ENCODE assay signal across 11 cellular contexts in the genomic region with DNA sequence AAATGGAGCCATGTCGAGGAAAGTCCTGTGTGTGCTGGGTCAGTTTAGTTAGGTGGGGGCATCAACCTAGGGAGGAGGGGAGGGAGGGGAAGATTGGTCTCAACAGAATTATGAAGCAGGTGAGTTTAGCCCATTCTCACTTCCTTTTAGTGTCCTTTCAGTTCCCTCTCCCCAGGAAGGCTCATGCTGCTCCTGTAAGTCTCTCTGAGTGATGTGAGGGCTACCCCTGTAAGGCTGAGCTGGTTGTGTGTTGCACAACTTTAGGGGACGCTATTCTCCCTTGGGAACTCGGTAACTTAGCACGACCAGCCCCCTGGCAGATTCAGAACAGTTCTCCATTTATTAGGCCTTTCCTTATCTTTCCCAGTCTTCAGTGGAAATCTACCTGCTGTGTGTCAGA. TPM values are rescaled to one million over a fixed set of nuclear protein-coding genes. Genes with fewer than 3 reads are reported as not detected.
A peak's percentile ranks its signal among the peaks of the same experiment; 100 is the strongest.
DNase-seq lines count a peak whose midpoint lies in the region; ATAC-seq, FAIRE-seq and TF ChIP-seq lines count a peak whose summit lies in the region.
"Had no signal": no experiment of that assay in that cellular context is flagged by ENCODE, and none has a peak within 500 bp of the region (broad histone marks: within the 10 kb centered on the region; RNA-seq: fewer than 3 reads in every experiment).

No MANE protein-coding gene starts in this region.

- SMC1A ChIA-PET in GM12878 (lab: Charles Lee; ENCODE audit: uncharacterized antibody, unreplicated experiment), result interaction anchor here (0.8 to 1.4 kb wide), 3 partner anchors 9 to 41 kb away, joined by 3 to 4 read pairs (median 3); no protein-coding TSS in a partner anchor

- no peak overlapping the region for H2AFZ ChIP-seq in GM12878 (ENCODE audit: control insufficient read depth, low read depth, low read length)
- H2AFZ ChIP-seq: parathyroid adenoma had no signal

- peaks cover 22% of the 10 kb centered on the region for H3K4me1 ChIP-seq in GM12878 (ENCODE audit: control insufficient read depth, insufficient read depth, low read length)
- H3K4me1 ChIP-seq in effector memory CD4-positive, alpha-beta T cell (ENCODE audit: control insufficient read depth, insufficient read depth, low read length, poor library complexity, severe bottlenecking), result no peaks in the 10 kb centered on the region
- H3K4me1 ChIP-seq: parathyroid adenoma, uterus had no signal

- H3K27ac ChIP-seq in GM12878 (ENCODE audit: control insufficient read depth, insufficient read depth), result no peak overlapping the region
- H3K27ac ChIP-seq in effector memory CD4-positive, alpha-beta T cell (ENCODE audit: insufficient read depth, low read length, poor library complexity, severe bottlenecking), result no peak overlapping the region
- H3K27ac ChIP-seq: parathyroid adenoma, uterus had no signal

- RAD21 ChIA-PET in GM12878 (lab: Charles Lee; ENCODE audit: unreplicated experiment), result no interaction called here

- intact Hi-C loops in GM12878 (cut with micrococcal nuclease; ENCODE audit: unreplicated experiment), result loop anchor here (2.0 kb wide), 1 partner anchor 38 kb away; the partner anchor contains the start of gene TRNT1

- peak in 2 of 3 experiments; percentile 22 to 48; a peak in 4 of 6 replicates for TF ChIP-seq CTCF in GM12878 (IDR thresholded peaks at IDR 0.05 in 2 of 3, conservative IDR thresholded peaks at IDR 0.05 in 1 of 3; ENCODE audit: control insufficient read depth in 2 of 3, extremely low read depth in 1 of 3, insufficient read depth in 1 of 3, low read depth in 3 of 3, low read length in 3 of 3)

- no peaks in the 10 kb centered on the region for H3K36me3 ChIP-seq in GM12878 (ENCODE audit: control insufficient read depth in 2 of 2, insufficient read depth in 2 of 2, low read length in 1 of 2)
- H3K36me3 ChIP-seq in effector memory CD4-positive, alpha-beta T cell (ENCODE audit: control insufficient read depth, insufficient read depth, low read length), result no peaks in the 10 kb centered on the region
- H3K36me3 ChIP-seq: uterus had no signal

- DNase-seq in GM12878 (ENCODE audit: low read depth, low spot score) (peak; percentile 71), G401 (ENCODE audit: low spot score) (no peak), SIG-M5 (lab: John Stamatoyannopoulos, UW) (no peak), NCI-H524 (lab: John Stamatoyannopoulos, UW) (no peak)
- DNase-seq in effector memory CD4-positive, alpha-beta T cell, result no peak
- DNase-seq: uterus had no signal

- TF ChIP-seq RAD21 in GM12878 (IDR thresholded peaks at IDR 0.05; ENCODE audit: insufficient read depth, low read depth, low read length), result 0 out of 2 replicates have a peak, but pooled peaks have one; percentile 9

- ATAC-seq in GM18520 (IDR thresholded peaks at IDR 0.05; ENCODE audit: unreplicated experiment) (peak; percentile 88), GM21515 (IDR thresholded peaks at IDR 0.05; ENCODE audit: unreplicated experiment) (peak; percentile 99), HG03095 (IDR thresholded peaks at IDR 0.05; ENCODE audit: unreplicated experiment) (peak; percentile 98), GM12878 (peak; percentile 99)

- H3K4me3 ChIP-seq in GM12878, result no peak overlapping the region
- H3K4me3 ChIP-seq in effector memory CD4-positive, alpha-beta T cell (ENCODE audit: insufficient read depth, low read depth, low read length, poor library complexity, severe bottlenecking), result no peak overlapping the region
- H3K4me3 ChIP-seq: uterus had no signal

- H3K4me2 ChIP-seq in GM12878 (ENCODE audit: control insufficient read depth, insufficient read depth), result peak overlapping the region; percentile 26

- H3K9me3 ChIP-seq in GM12878 (replicated peaks; ENCODE audit: control insufficient read depth, insufficient read depth, low read length), result no peaks in the 10 kb centered on the region; the same call in 2 of the 3 replicates
- H3K9me3 ChIP-seq in effector memory CD4-positive, alpha-beta T cell (ENCODE audit: control insufficient read depth, low read length), result no peaks in the 10 kb centered on the region
- H3K9me3 ChIP-seq: uterus had no signal

- POLR2A ChIA-PET in GM12878 (lab: Charles Lee), result no interaction called here

- H3K27me3 ChIP-seq in GM12878 (replicated peaks in 1 of 2; ENCODE audit: control insufficient read depth in 2 of 2, insufficient read depth in 2 of 2, low read length in 1 of 2), result no peaks in the 10 kb centered on the region
- no peaks in the 10 kb centered on the region for H3K27me3 ChIP-seq in effector memory CD4-positive, alpha-beta T cell (replicated peaks; ENCODE audit: control insufficient read depth, insufficient read depth, low read length, poor library complexity, severe bottlenecking)
- H3K27me3 ChIP-seq: uterus had no signal

- no peaks in the 10 kb centered on the region for H4K20me1 ChIP-seq in GM12878 (ENCODE audit: control insufficient read depth, insufficient read depth)

- 2% methylated on average over 4 of the region's 4 CpGs for WGBS in GM12878 (ENCODE audit: insufficient coverage, insufficient replicate concordance, low lambda C conversion rate, missing lambda C conversion rate)

- in situ Hi-C loops in GM12878 (cut with MboI) (no loop called here), G401 (cut with HindIII; ENCODE audit: low sequenced_read_pairs) (no loop called here)

- FAIRE-seq in GM12878 (lab: Jason Lieb, UNC), result peak; percentile 76

- H3K79me2 ChIP-seq in GM12878 (ENCODE audit: control insufficient read depth, insufficient read depth, low read length), result no peaks in the 10 kb centered on the region
- H3K79me2 ChIP-seq: parathyroid adenoma had no signal

- H3K9ac ChIP-seq in GM12878 (ENCODE audit: control insufficient read depth, insufficient read depth, low read length), result no peak overlapping the region
- H3K9ac ChIP-seq: parathyroid adenoma had no signal

- BruUV-seq in GM12878 (replicated peaks; lab: Mats Ljungman, UMichigan), result no TSS peak

- CTCF ChIA-PET in GM12878 (lab: Yijun Ruan, JAX), result interaction anchor here (1.1 to 1.7 kb wide), 2 partner anchors 83 to 167 kb away, joined by 3 read pairs; no protein-coding TSS in a partner anchor

- peak in 1 of 2 experiments; percentile 92; a peak in 2 of 4 replicates for TF ChIP-seq EP300 in GM12878 (IDR thresholded peaks at IDR 0.05; ENCODE audit: borderline replicate concordance in 1 of 2, control insufficient read depth in 1 of 2, low read depth in 2 of 2, low read length in 2 of 2)

- no peak for TF ChIP-seq POLR2A in GM12878 (IDR thresholded peaks at IDR 0.05; ENCODE audit: low read depth, low read length)

TF ChIP-seq in GM12878, 131 proteins besides CTCF, POLR2A, EP300 and RAD21 (continues in another document):
- TF ChIP-seq MTA3 (IDR thresholded peaks at IDR 0.05; ENCODE audit: borderline replicate concordance, low read length), result no peak
- TF ChIP-seq NFXL1 (IDR thresholded peaks at IDR 0.05; ENCODE audit: borderline replicate concordance), result no peak
- peak; percentile 30; the same call in 1 of the 2 replicates for TF ChIP-seq CREM (IDR thresholded peaks at IDR 0.05; ENCODE audit: low read depth)
- TF ChIP-seq POU2F2 (IDR thresholded peaks at IDR 0.05; ENCODE audit: borderline replicate concordance, low read depth, low read length), result no peak
- no peak for TF ChIP-seq TARDBP (IDR thresholded peaks at IDR 0.05; ENCODE audit: borderline replicate concordance)
- peak in 1 of 2 experiments; percentile 39; a peak in 1 of 4 replicates for TF ChIP-seq BHLHE40 (IDR thresholded peaks at IDR 0.05; ENCODE audit: borderline replicate concordance in 1 of 2, low read depth in 2 of 2, low read length in 1 of 2)
- no peak for TF ChIP-seq NRF1 (conservative IDR thresholded peaks at IDR 0.05; ENCODE audit: low read depth, low read length)
- TF ChIP-seq SREBF1 (IDR thresholded peaks at IDR 0.05; ENCODE audit: low read length), result no peak

RNA-seq across cellular contexts. Expression of gene IL5RA, which starts 21.2 kb away (rescaled TPM):
- 0.33 and 0.51 TPM in 2 replicates for total RNA-seq in GM12878 (2013; cell fraction: nucleolus; rRNA removed)
- total RNA-seq in GM12878 (2014; rRNA removed) (0.65 TPM in 1 of 2 replicates, not detected in the other), GM12878 (2014; rRNA removed; fragmentation: Illumina TruSeq; extraction: Trizol) (0.09 and 0.18 TPM in 2 replicates), GM12878 (2021) (0.19 TPM in 1 of 2 replicates, not detected in the other)
- polyA plus RNA-seq in GM12878 (2011; ENCODE audit: low read depth), result not detected
- polyA plus RNA-seq in GM12878 (2011; rRNA removed) (not detected in 2 replicates), GM12878 (2014; fragmentation: Illumina TruSeq; extraction: Trizol) (0.30 and 0.53 TPM in 2 replicates), GM12878 (2014; fragmentation: Nextera tagmentation; extraction: Ambion mirVana) (under 1 TPM in 1 of 2 experiments, not detected in 1; 0.04 TPM), GM12878 (2014; rRNA removed) (0.10 and 0.13 TPM in 2 replicates), GM12878 (2016; fragmentation: Nextera tagmentation; extraction: Ambion mirVana) (not detected)
- not detected in 2 replicates for polyA plus RNA-seq in GM12878 (2011; cell fraction: cytosol; rRNA removed)
- not detected in 2 replicates for polyA plus RNA-seq in GM12878 (2011; cell fraction: nucleus; rRNA removed)
- polyA plus RNA-seq in GM12878 (2012), result 0.06 TPM in 1 of 2 replicates, not detected in the other
- not detected in 2 replicates for polyA minus RNA-seq in GM12878 (2011; rRNA and poly(A)+ RNA removed)
- polyA minus RNA-seq in GM12878 (2011; cell fraction: cytosol; rRNA and poly(A)+ RNA removed), result not detected in 2 replicates
- not detected in 2 replicates for polyA minus RNA-seq in GM12878 (2011; cell fraction: nucleus; rRNA and poly(A)+ RNA removed)
- not detected in 2 replicates for total RNA-seq in G401 (2014; rRNA removed; shearing (Covaris generic))
- total RNA-seq: MCF 10A had no signal

RNA-seq across cellular contexts. Expression of gene TRNT1, which starts 37.7 kb away (rescaled TPM):
- total RNA-seq in GM12878 (2013; cell fraction: nucleolus; rRNA removed), result 93.7 and 102 TPM in 2 replicates
- total RNA-seq in GM12878 (2014; rRNA removed) (33.6 and 35.4 TPM in 2 replicates), GM12878 (2014; rRNA removed; fragmentation: Illumina TruSeq; extraction: Trizol) (34.6 and 37.9 TPM in 2 replicates), GM12878 (2021) (28.1 and 33.8 TPM in 2 replicates)
- 12.1 TPM for polyA plus RNA-seq in GM12878 (2011; ENCODE audit: low read depth)
- polyA plus RNA-seq in GM12878 (2011; rRNA removed) (28.6 and 46.8 TPM in 2 replicates), GM12878 (2014; fragmentation: Illumina TruSeq; extraction: Trizol) (34.1 and 42.7 TPM in 2 replicates), GM12878 (2014; fragmentation: Nextera tagmentation; extraction: Ambion mirVana) (10 to 100 TPM; 37.9 to 45.1 TPM), GM12878 (2014; rRNA removed) (32.2 and 35.5 TPM in 2 replicates), GM12878 (2016; fragmentation: Nextera tagmentation; extraction: Ambion mirVana) (10 to 100 TPM; 54.4 to 54.9 TPM)
- polyA plus RNA-seq in GM12878 (2011; cell fraction: cytosol; rRNA removed), result 6.1 and 7.4 TPM in 2 replicates
- 36.2 and 51.5 TPM in 2 replicates for polyA plus RNA-seq in GM12878 (2011; cell fraction: nucleus; rRNA removed)
- polyA plus RNA-seq in GM12878 (2012), result 18.2 and 20.5 TPM in 2 replicates
- polyA minus RNA-seq in GM12878 (2011; rRNA and poly(A)+ RNA removed), result 19.9 and 21.6 TPM in 2 replicates
- 6.3 and 8.2 TPM in 2 replicates for polyA minus RNA-seq in GM12878 (2011; cell fraction: cytosol; rRNA and poly(A)+ RNA removed)
- 38.8 and 69.7 TPM in 2 replicates for polyA minus RNA-seq in GM12878 (2011; cell fraction: nucleus; rRNA and poly(A)+ RNA removed)
- 32.7 and 61.7 TPM in 2 replicates for total RNA-seq in G401 (2014; rRNA removed; shearing (Covaris generic))
